In genomic region chr12:68970951-68971350, GRCh38 we compare ENCODE assay signal across 1 cellular context.
TF ChIP-seq lines count a peak whose summit lies in the region.

No MANE protein-coding gene starts in this region.

TF ChIP-seq in GM23338, 12 proteins besides CTCF, POLR2A, EP300 and RAD21 (continued from another document):
- TF ChIP-seq ZNF462 (CRISPR knock-in tag; IDR thresholded peaks at IDR 0.05) (no peak), ZNF331 (CRISPR knock-in tag; IDR thresholded peaks at IDR 0.05; ENCODE audit: low read depth) (no peak), STAT1 (IDR thresholded peaks at IDR 0.05; ENCODE audit: unreplicated experiment) (no peak), EZH2phosphoT487 (IDR thresholded peaks at IDR 0.05; ENCODE audit: unreplicated experiment) (no peak), EZH2 (IDR thresholded peaks at IDR 0.05; ENCODE audit: low read depth, unreplicated experiment) (no peak), ETS1 (IDR thresholded peaks at IDR 0.05) (no peak), POLR2AphosphoS5 (IDR thresholded peaks at IDR 0.05; ENCODE audit: low read depth) (no peak), JUNB (IDR thresholded peaks at IDR 0.05; ENCODE audit: unreplicated experiment) (no peak)
